In the genomic region with DNA sequence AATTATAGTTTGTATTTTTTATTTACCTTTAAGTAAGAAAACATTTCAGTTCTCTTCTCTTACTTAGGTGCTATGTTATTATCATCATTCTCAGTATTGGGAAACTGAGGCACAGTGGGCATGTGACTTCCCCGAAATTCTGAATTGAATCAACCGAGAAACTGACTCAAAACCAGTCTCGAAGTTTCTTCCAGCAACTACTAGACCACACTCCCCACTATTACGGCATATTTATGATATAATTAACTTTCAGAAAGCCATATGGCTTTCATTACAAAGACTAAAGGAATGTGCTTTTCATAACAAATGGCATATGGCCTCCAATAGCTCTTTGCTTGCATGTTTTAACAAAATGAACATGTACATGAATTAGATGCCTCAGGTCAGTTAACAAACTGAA, we compare ENCODE assay signal across 8 cellular contexts.
DNase-seq lines count a peak whose midpoint lies in the region; TF ChIP-seq lines count a peak whose summit lies in the region.
"Had no signal": no experiment of that assay in that cellular context is flagged by ENCODE, and none has a peak within 500 bp of the region (broad histone marks: within the 10 kb centered on the region; RNA-seq: fewer than 3 reads in every experiment).

No MANE protein-coding gene starts in this region.

- DNase-seq in GM04504 (ENCODE audit: low read depth) (peak; percentile 78), SK-N-DZ (ENCODE audit: low spot score) (peak; percentile 42), fibroblast of the aortic adventitia (ENCODE audit: low read depth) (peak; percentile 92), NCI-H1694 (lab: John Stamatoyannopoulos, UW) (no peak), KBM-7 (no peak), NCI-H2171 (lab: John Stamatoyannopoulos, UW) (no peak)
- DNase-seq: MV-4-11 had no signal

- in situ Hi-C loops in KBM-7 (cut with MboI; ENCODE audit: low pct_unique_long_range_greater_than_20kb, low sequenced_read_pairs), result no loop called here

- H3K4me3 ChIP-seq in fibroblast of the aortic adventitia (ENCODE audit: low read depth, low read length) (no peak overlapping the region), skin epidermis (no peak overlapping the region)

- peak overlapping the region in 19 of 21 experiments; percentile 38 to 84 (median 73) for H3K27ac ChIP-seq in skin epidermis

- TF ChIP-seq CTCF in fibroblast of the aortic adventitia (IDR thresholded peaks at IDR 0.05; ENCODE audit: insufficient read depth, low read length), result no peak

Comparison
In these comparisons a context has a peak if more than half of its experiments do, and no peak if none do; other contexts are left out.
1. DNase-seq: peak in GM04504 (single experiment), SK-N-DZ (single experiment) and fibroblast of the aortic adventitia (single experiment); none in NCI-H1694 (single experiment), KBM-7 (single experiment) and NCI-H2171 (single experiment).